Comparison of ENCODE assay signal across 8 cellular contexts in genomic region chr11:118907051-118907748, GRCh38. TPM values are rescaled to one million over a fixed set of nuclear protein-coding genes. Genes with fewer than 3 reads are reported as not detected.
A peak's percentile ranks its signal among the peaks of the same experiment; 100 is the strongest.
DNase-seq lines count a peak whose midpoint lies in the region; ATAC-seq, FAIRE-seq and TF ChIP-seq lines count a peak whose summit lies in the region.

No MANE protein-coding gene starts in this region.

- H3K27me3 ChIP-seq in endothelial cell of umbilical vein (ENCODE audit: control insufficient read depth in 2 of 2, insufficient read depth in 2 of 2, low read length in 2 of 2) = no peaks in the 10 kb centered on the region

- POLR2A ChIA-PET in endothelial cell of umbilical vein (lab: Charles Lee) = interaction anchor here (0.6 kb wide), 1 partner anchor 19 kb away, joined by 3 read pairs; the partner anchor contains the start of gene BCL9L

- H2AFZ ChIP-seq in endothelial cell of umbilical vein (ENCODE audit: low read depth, low read length) = no peak overlapping the region

- no TSS peak for BruUV-seq in endothelial cell of umbilical vein (replicated peaks; lab: Mats Ljungman, UMichigan)

- peak; percentile 92 for FAIRE-seq in endothelial cell of umbilical vein (lab: Jason Lieb, UNC)

- intact Hi-C loops in endothelial cell of umbilical vein (cut with micrococcal nuclease) = loop anchor here (1.0 kb wide), 3 partner anchors 21 to 217 kb away; partner anchors contain the start of gene UPK2

- no peaks in the 10 kb centered on the region for H3K9me3 ChIP-seq in endothelial cell of umbilical vein (replicated peaks; ENCODE audit: control insufficient read depth, insufficient read depth, low read length)

- no peak overlapping the region for H3K4me2 ChIP-seq in endothelial cell of umbilical vein (ENCODE audit: insufficient read depth, low read length)

- H3K36me3 ChIP-seq in endothelial cell of umbilical vein (ENCODE audit: control insufficient read depth in 2 of 2, extremely low read depth in 1 of 2, insufficient read depth in 2 of 2, low read length in 2 of 2) = peaks cover 2 to 21% of the 10 kb centered on the region in 2 experiments

- H3K27ac ChIP-seq in endothelial cell of umbilical vein (ENCODE audit: insufficient read depth, low read depth, low read length) = no peak overlapping the region

- TF ChIP-seq POLR2A in endothelial cell of umbilical vein (IDR thresholded peaks at IDR 0.05; ENCODE audit: low read depth, low read length) = no peak

- CTCF ChIA-PET in endothelial cell of umbilical vein (lab: Charles Lee) = interaction anchor here (0.5 to 10.0 kb wide), 5 partner anchors 19 to 64 kb away, joined by 3 to 330 read pairs (median 7); partner anchors contain the start of genes BCL9L and FOXR1

- peak; percentile 52 for ATAC-seq in HG03196 (IDR thresholded peaks at IDR 0.05; ENCODE audit: unreplicated experiment)

- peaks cover 4% of the 10 kb centered on the region for H3K79me2 ChIP-seq in endothelial cell of umbilical vein (ENCODE audit: control insufficient read depth, insufficient read depth, low read length)

- dilution Hi-C loops in endothelial cell of umbilical vein (cut with MboI; ENCODE audit: extremely low pct_ligation_motif_present, low sequenced_read_pairs) = no loop called here

- H3K4me1 ChIP-seq in endothelial cell of umbilical vein (ENCODE audit: control insufficient read depth, extremely low read depth, insufficient read depth, low read length) = peaks cover 29% of the 10 kb centered on the region

- peak; percentile 92 for TF ChIP-seq CTCF in GM12872 (IDR thresholded peaks at IDR 0.05; ENCODE audit: insufficient read depth, low read depth, low read length)
- TF ChIP-seq CTCF in endothelial cell of umbilical vein (IDR thresholded peaks at IDR 0.05; ENCODE audit: extremely low read depth in 1 of 2, insufficient read depth in 1 of 2, low read depth in 1 of 2, low read length in 2 of 2) = peak; percentile 84 to 88

- no peak overlapping the region for H3K4me3 ChIP-seq in endothelial cell of umbilical vein (replicated peaks in 1 of 3; ENCODE audit: insufficient read depth in 1 of 3, low read depth in 1 of 3, low read length in 3 of 3)

- no peak overlapping the region for H3K9ac ChIP-seq in endothelial cell of umbilical vein (replicated peaks; ENCODE audit: extremely low read depth, insufficient read depth, low read length)

- no peaks in the 10 kb centered on the region for H4K20me1 ChIP-seq in endothelial cell of umbilical vein (replicated peaks; ENCODE audit: control insufficient read depth, extremely low read depth, insufficient read depth, low read length)

- H3K9me1 ChIP-seq in endothelial cell of umbilical vein (replicated peaks; ENCODE audit: control insufficient read depth, extremely low read depth, insufficient read depth, low read length) = no peaks in the 10 kb centered on the region

- DNase-seq in NCI-H82 (lab: John Stamatoyannopoulos, UW) (peak; percentile 88), endothelial cell of umbilical vein (ENCODE audit: low read depth, low spot score) (peak; percentile 82), mucosa of gallbladder (ENCODE audit: low spot score) (peak; percentile 87), mesenteric fat pad (ENCODE audit: low spot score) (no peak)
- DNase-seq in activated CD8-positive, alpha-beta memory T cell treated with anti-CD3 and anti-CD28 coated beads for 4 hours (ENCODE audit: low read depth in 2 of 2) = peak; percentile 71 to 76
- DNase-seq in stimulated activated CD8-positive, alpha-beta memory T cell treated with anti-CD3 and anti-CD28 coated beads, Interleukin-7, amount 100 ng/mL, for 1 hour (ENCODE audit: low read depth in 2 of 2) = peak; percentile 72 to 83

TF ChIP-seq in endothelial cell of umbilical vein, 7 proteins besides CTCF, POLR2A, EP300 and RAD21:
- TF ChIP-seq, protein P1, sequence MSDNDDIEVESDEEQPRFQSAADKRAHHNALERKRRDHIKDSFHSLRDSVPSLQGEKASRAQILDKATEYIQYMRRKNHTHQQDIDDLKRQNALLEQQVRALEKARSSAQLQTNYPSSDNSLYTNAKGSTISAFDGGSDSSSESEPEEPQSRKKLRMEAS (IDR thresholded peaks at IDR 0.05; ENCODE audit: insufficient read depth, insufficient read length) = no peak
- no peak for TF ChIP-seq POLR2AphosphoS5 (IDR thresholded peaks at IDR 0.05; ENCODE audit: insufficient read depth, low read depth, low read length)
- TF ChIP-seq MYC (IDR thresholded peaks at IDR 0.05; ENCODE audit: low read depth, low read length) = no peak
- no peak for TF ChIP-seq GATA2 (IDR thresholded peaks at IDR 0.05; ENCODE audit: insufficient read depth, insufficient read length, low read depth, low read length)
- TF ChIP-seq JUN (IDR thresholded peaks at IDR 0.05; ENCODE audit: borderline replicate concordance, insufficient read depth, insufficient read length, low read depth) = no peak
- TF ChIP-seq FOS (IDR thresholded peaks at IDR 0.05; ENCODE audit: borderline replicate concordance, insufficient read depth, low read length) = no peak
- no peak for TF ChIP-seq EZH2 (IDR thresholded peaks at IDR 0.05; ENCODE audit: borderline replicate concordance, low read depth, low read length, severe bottlenecking)

RNA-seq across cellular contexts. Expression of gene BCL9L, which starts 18.5 kb away (rescaled TPM):
- 44.7 and 48.8 TPM in 2 replicates for total RNA-seq in endothelial cell of umbilical vein
- 7.3 and 10.2 TPM in 2 replicates for polyA plus RNA-seq in endothelial cell of umbilical vein
- 6.5 and 8.0 TPM in 2 replicates for polyA plus RNA-seq in endothelial cell of umbilical vein (2011; cell fraction: cytosol; rRNA removed)
- 10.3 and 10.7 TPM in 2 replicates for polyA plus RNA-seq in endothelial cell of umbilical vein (2011; cell fraction: nucleus; rRNA removed)
- 34.2 and 37.1 TPM in 2 replicates for polyA plus RNA-seq in endothelial cell of umbilical vein (2012)
- 6.4 and 6.9 TPM in 2 replicates for polyA minus RNA-seq in endothelial cell of umbilical vein
- 24.1 TPM for polyA minus RNA-seq in endothelial cell of umbilical vein (2011; cell fraction: cytosol; rRNA and poly(A)+ RNA removed)
- 6.1 and 20.0 TPM in 2 replicates for polyA minus RNA-seq in endothelial cell of umbilical vein (2011; cell fraction: nucleus; rRNA and poly(A)+ RNA removed)
- 107 TPM for total RNA-seq in mucosa of gallbladder
- total RNA-seq in mesenteric fat pad = 86.4 TPM

RNA-seq across cellular contexts. Expression of gene CXCR5, which starts 23.5 kb away (rescaled TPM):
- not detected in 2 replicates for total RNA-seq in endothelial cell of umbilical vein
- not detected in 2 replicates for polyA plus RNA-seq in endothelial cell of umbilical vein
- not detected in 2 replicates for polyA plus RNA-seq in endothelial cell of umbilical vein (2011; cell fraction: cytosol; rRNA removed)
- not detected in 2 replicates for polyA plus RNA-seq in endothelial cell of umbilical vein (2011; cell fraction: nucleus; rRNA removed)
- not detected in 2 replicates for polyA plus RNA-seq in endothelial cell of umbilical vein (2012)
- not detected in 2 replicates for polyA minus RNA-seq in endothelial cell of umbilical vein
- polyA minus RNA-seq in endothelial cell of umbilical vein (2011; cell fraction: cytosol; rRNA and poly(A)+ RNA removed) = not detected
- polyA minus RNA-seq in endothelial cell of umbilical vein (2011; cell fraction: nucleus; rRNA and poly(A)+ RNA removed) = not detected in 2 replicates
- total RNA-seq in mucosa of gallbladder = 0.06 TPM
- not detected for total RNA-seq in mesenteric fat pad

RNA-seq across cellular contexts. Expression of gene UPK2, which starts 48.9 kb away (rescaled TPM):
- total RNA-seq in endothelial cell of umbilical vein (not detected in 2 replicates), mucosa of gallbladder (not detected), mesenteric fat pad (not detected)
- polyA plus RNA-seq in endothelial cell of umbilical vein = 0.11 and 0.13 TPM in 2 replicates
- polyA plus RNA-seq in endothelial cell of umbilical vein (2011; cell fraction: cytosol; rRNA removed) = 0.07 TPM in 1 of 2 replicates, not detected in the other
- not detected in 2 replicates for polyA plus RNA-seq in endothelial cell of umbilical vein (2011; cell fraction: nucleus; rRNA removed)
- not detected in 2 replicates for polyA plus RNA-seq in endothelial cell of umbilical vein (2012)
- not detected in 2 replicates for polyA minus RNA-seq in endothelial cell of umbilical vein
- polyA minus RNA-seq in endothelial cell of umbilical vein (2011; cell fraction: cytosol; rRNA and poly(A)+ RNA removed) = not detected
- polyA minus RNA-seq in endothelial cell of umbilical vein (2011; cell fraction: nucleus; rRNA and poly(A)+ RNA removed) = not detected in 2 replicates
